In the genomic region with DNA sequence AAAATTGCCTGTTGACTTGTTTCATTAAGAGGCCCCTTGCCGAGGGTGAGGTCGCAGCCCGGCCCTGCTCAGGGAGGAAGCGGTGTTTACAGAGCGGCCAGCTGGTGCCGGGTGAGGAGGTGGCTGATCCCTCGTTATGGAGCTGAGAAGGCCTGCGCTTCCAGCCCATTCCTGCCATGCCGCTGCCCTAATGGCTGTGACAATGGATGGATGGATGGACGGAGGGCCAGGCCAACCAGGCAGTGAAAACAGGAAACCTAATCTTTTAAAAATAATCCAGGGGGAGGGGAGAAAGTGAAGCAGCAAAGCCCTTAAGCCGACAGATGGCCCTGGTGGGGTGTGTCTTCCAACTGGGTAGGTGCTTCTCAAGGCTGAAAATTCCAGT, we compare ENCODE assay signal across 8 cellular contexts. TPM values are rescaled to one million over a fixed set of nuclear protein-coding genes. Genes with fewer than 3 reads are reported as not detected.
A peak's percentile ranks its signal among the peaks of the same experiment; 100 is the strongest.
DNase-seq lines count a peak whose midpoint lies in the region; ATAC-seq, FAIRE-seq and TF ChIP-seq lines count a peak whose summit lies in the region.

No MANE protein-coding gene starts in this region.

- H3K36me3 ChIP-seq in astrocyte (ENCODE audit: insufficient read depth, low read length) (no peaks in the 10 kb centered on the region), right lobe of liver (no peaks in the 10 kb centered on the region), upper lobe of left lung (no peaks in the 10 kb centered on the region)

- FAIRE-seq in astrocyte (lab: Jason Lieb, UNC) = no peak

- TF ChIP-seq CTCF in GM12864 (IDR thresholded peaks at IDR 0.05; ENCODE audit: low read depth, low read length, missing control alignments) = no peak
- no peak for TF ChIP-seq CTCF in astrocyte (IDR thresholded peaks at IDR 0.05; ENCODE audit: insufficient read depth, low read depth, low read length)
- TF ChIP-seq CTCF in right lobe of liver (IDR thresholded peaks at IDR 0.05) = no peak
- no peak for TF ChIP-seq CTCF in upper lobe of left lung (IDR thresholded peaks at IDR 0.05)

- H3K4me3 Mint-ChIP-seq in astrocyte (ENCODE audit: unreplicated experiment) = peak overlapping the region; percentile 70

- H3K4me3 ChIP-seq in GM12864 (ENCODE audit: low read depth, low read length) (peak overlapping the region; percentile 35), astrocyte (ENCODE audit: insufficient read depth, low read depth, low read length) (no peak overlapping the region), right lobe of liver (no peak overlapping the region), upper lobe of left lung (peak overlapping the region in 1 of 4 donors; percentile 8)

- H3K9me3 ChIP-seq in astrocyte (ENCODE audit: insufficient read depth, low read depth, low read length) (no peaks in the 10 kb centered on the region), right lobe of liver (no peaks in the 10 kb centered on the region), upper lobe of left lung (no peaks in the 10 kb centered on the region)

- DNase-seq in GM12864 (ENCODE audit: low read depth) (no peak), NCI-H2029 treated with DMSO at 0.1 percent for 48 hours (lab: John Stamatoyannopoulos, UW) (peak; percentile 71), astrocyte (ENCODE audit: low read depth) (peak; percentile 70), right lobe of liver (peak in 1 of 3 donors; percentile 56), upper lobe of left lung (peak; percentile 79 to 91), GOT3 (lab: John Stamatoyannopoulos, UW) (no peak), ureter (ENCODE audit: low spot score) (no peak)
- no peak for DNase-seq in central memory CD4-positive, alpha-beta T cell

- H3K9ac ChIP-seq in astrocyte (ENCODE audit: low read length) = peak overlapping the region; percentile 9

- no peaks in the 10 kb centered on the region for H3K36me3 Mint-ChIP-seq in astrocyte (ENCODE audit: low read depth, unreplicated experiment)

- peak overlapping the region; percentile 59 for H3K4me2 ChIP-seq in astrocyte (ENCODE audit: low read length)

- H3K9me3 Mint-ChIP-seq in astrocyte (ENCODE audit: unreplicated experiment) = no peaks in the 10 kb centered on the region

- peaks cover 49% of the 10 kb centered on the region for H3K4me1 Mint-ChIP-seq in astrocyte (ENCODE audit: low read depth, unreplicated experiment)

- H3K79me2 ChIP-seq in astrocyte (ENCODE audit: insufficient read depth, low read length) = peaks cover 98% of the 10 kb centered on the region

- ATAC-seq in right lobe of liver = peak; percentile 17 to 22 (median 20)
- ATAC-seq in upper lobe of left lung (ENCODE audit: low FRiP score in 2 of 2) = peak; percentile 53 to 83

- H3K27me3 ChIP-seq in astrocyte (ENCODE audit: insufficient read depth, low read length) (no peaks in the 10 kb centered on the region), right lobe of liver (no peaks in the 10 kb centered on the region), upper lobe of left lung (no peaks in the 10 kb centered on the region)

- no peak overlapping the region for H2AFZ ChIP-seq in astrocyte (ENCODE audit: low read depth, low read length)

- TF ChIP-seq POLR2A in right lobe of liver (IDR thresholded peaks at IDR 0.05) = no peak
- TF ChIP-seq POLR2A in upper lobe of left lung (IDR thresholded peaks at IDR 0.05) = no peak

- H3K27ac Mint-ChIP-seq in astrocyte (ENCODE audit: unreplicated experiment) = peak overlapping the region; percentile 80

- WGBS in right lobe of liver (ENCODE audit: insufficient coverage, low coverage, low lambda C conversion rate, missing lambda C conversion rate) = 56% methylated on average over 7 of the region's 11 CpGs
- WGBS in upper lobe of left lung, 2 donors = 15 to 16% methylated on average over 11 of the region's 11 CpGs

- H3K4me1 ChIP-seq in astrocyte (ENCODE audit: insufficient read depth, low read length) (peaks cover 46% of the 10 kb centered on the region), right lobe of liver (peaks cover 0 to 63% (median 27%) of the 10 kb centered on the region in 4 donors), upper lobe of left lung (peaks cover 90 to 100% (median 96%) of the 10 kb centered on the region in 4 donors)

- TF ChIP-seq EP300 in upper lobe of left lung (IDR thresholded peaks at IDR 0.05) = peak in 1 of 4 donors; percentile 85

- intact Hi-C loops in right lobe of liver (cut with DNase I) = no loop called here

- no peaks in the 10 kb centered on the region for H3K27me3 Mint-ChIP-seq in astrocyte (ENCODE audit: low read depth, unreplicated experiment)

- H3K27ac ChIP-seq in astrocyte (ENCODE audit: low read depth, low read length) (no peak overlapping the region), right lobe of liver (peak overlapping the region in 2 of 3 donors; percentile 1 to 59), upper lobe of left lung (peak overlapping the region; percentile 75 to 90 (median 86))

- H4K20me1 ChIP-seq in astrocyte (ENCODE audit: insufficient read depth, low read length) = peaks cover 100% of the 10 kb centered on the region

RNA-seq across cellular contexts. Expression of gene BCR, which starts 38.5 kb away (rescaled TPM):
- 41.2 and 48.9 TPM in 2 replicates for total RNA-seq in astrocyte
- total RNA-seq in right lobe of liver = 10 to 100 TPM; 22.7 to 28.8 (median 24.3) TPM
- 100 to 1,000 TPM in 1 of 6 donors, 10 to 100 TPM in 5; 47.1 to 105 (median 68.6) TPM for total RNA-seq in upper lobe of left lung
- 88.0 TPM for total RNA-seq in ureter

Comparison
In these comparisons a context has a peak if more than half of its experiments do, and no peak if none do; other contexts are left out.
1. DNase-seq: peak in NCI-H2029 treated with DMSO at 0.1 percent for 48 hours (single experiment), astrocyte (single experiment) and upper lobe of left lung (2 of 2); none in GM12864 (single experiment), GOT3 (single experiment), central memory CD4-positive, alpha-beta T cell (single experiment) and ureter (single experiment).